ENCODE assay signal across 8 cellular contexts in genomic region chr12:101280006-101280505, GRCh38. TPM values are rescaled to one million over a fixed set of nuclear protein-coding genes. Genes with fewer than 3 reads are reported as not detected.
DNase-seq lines count a peak whose midpoint lies in the region; ATAC-seq, FAIRE-seq and TF ChIP-seq lines count a peak whose summit lies in the region.

Gene UTP20, plus strand, starts transcription at chr12:101280105. Its CDS starts 178 bp downstream, at chr12:101280283.

- H2AFZ ChIP-seq in mammary epithelial cell (ENCODE audit: low read depth, low read length): peak within 1 kb of the TSS; percentile 100

- H4K20me1 ChIP-seq in mammary epithelial cell (ENCODE audit: insufficient read depth, low read length): no peaks in the 10 kb centered on the region

- H3K4me3 ChIP-seq in AG04449 (ENCODE audit: low read depth, low read length) (peak within 1 kb of the TSS; percentile 91), mammary epithelial cell (replicated peaks in 1 of 3; ENCODE audit: insufficient read depth in 1 of 3, low read depth in 2 of 3, low read length in 3 of 3) (peak within 1 kb of the TSS; percentile 82 to 100 (median 99)), iPS-20b (ENCODE audit: low read length) (peak within 1 kb of the TSS; percentile 99), small intestine (ENCODE audit: low read depth in 1 of 2, low read length in 2 of 2) (peak within 1 kb of the TSS; percentile 68 to 87)

- peaks cover 44% of the 10 kb centered on the region for H3K79me2 ChIP-seq in mammary epithelial cell (ENCODE audit: insufficient read depth, low read length)

- in situ Hi-C loops in mammary epithelial cell (cut with MboI; ENCODE audit: low sequenced_read_pairs in 2 of 2): no loop called here

- H3K4me1 ChIP-seq in mammary epithelial cell (ENCODE audit: insufficient read depth, low read length): no peaks in the 10 kb centered on the region
- no peaks in the 10 kb centered on the region for H3K4me1 ChIP-seq in iPS-20b (ENCODE audit: insufficient read depth, low read length)
- H3K4me1 ChIP-seq in small intestine (ENCODE audit: control insufficient read depth in 2 of 2, insufficient read depth in 1 of 2, low read depth in 1 of 2, low read length in 1 of 2): peaks cover 0 to 7% of the 10 kb centered on the region in 2 donors

- POLR2A ChIA-PET in AG04449 (lab: Yijun Ruan, JAX): no interaction called here

- H3K27ac ChIP-seq in VCaP (peak within 1 kb of the TSS; percentile 58), mammary epithelial cell (ENCODE audit: insufficient read depth, low read depth, low read length) (peak within 1 kb of the TSS; percentile 78), iPS-20b (ENCODE audit: low read length) (peak within 1 kb of the TSS; percentile 72), small intestine (ENCODE audit: low read depth in 1 of 2, low read length in 1 of 2) (peak within 1 kb of the TSS in 1 of 2 donors; percentile 9)

- CTCF ChIA-PET in AG04449 (lab: Yijun Ruan, JAX) (no interaction called here), mammary epithelial cell (lab: Charles Lee; ENCODE audit: low non-redundant PET) (no interaction called here)

- FAIRE-seq in small intestine (lab: Jason Lieb, UNC): no peak

- dilution Hi-C loops in mammary epithelial cell (cut with HindIII; ENCODE audit: low sequenced_read_pairs): no loop called here

- BruUV-seq in mammary epithelial cell (replicated peaks; lab: Mats Ljungman, UMichigan): no TSS peak

- H3K9ac ChIP-seq in mammary epithelial cell (ENCODE audit: insufficient read depth, low read length) (peak within 1 kb of the TSS; percentile 88), iPS-20b (ENCODE audit: low read depth, low read length) (peak within 1 kb of the TSS; percentile 98)

- no peak for TF ChIP-seq CTCF in AG04449 (IDR thresholded peaks at IDR 0.05; ENCODE audit: insufficient read depth, low read length, missing control alignments)
- TF ChIP-seq CTCF in VCaP (conservative IDR thresholded peaks at IDR 0.05): no peak
- no peak for TF ChIP-seq CTCF in mammary epithelial cell (conservative IDR thresholded peaks at IDR 0.05 in 1 of 2, IDR thresholded peaks at IDR 0.05 in 1 of 2; ENCODE audit: extremely low read depth in 1 of 2, insufficient read depth in 1 of 2, low read depth in 1 of 2, low read length in 2 of 2)

- peak; percentile 23 for DNase-seq in AG04449 (ENCODE audit: low read depth, low spot score)
- peak; percentile 94 for DNase-seq in NCI-H2227 (lab: John Stamatoyannopoulos, UW; ENCODE audit: unreplicated experiment)
- DNase-seq in mammary epithelial cell: peak; percentile 84
- peak; percentile 93 for DNase-seq in small intestine

- intact Hi-C loops in mammary epithelial cell (cut with micrococcal nuclease): loop anchor here (2.0 to 5.0 kb wide), 4 partner anchors 43 to 453 kb away; no protein-coding TSS in a partner anchor

- ATAC-seq in GM18873 (IDR thresholded peaks at IDR 0.05; ENCODE audit: low FRiP score, unreplicated experiment) (peak; percentile 97), HG03135 (IDR thresholded peaks at IDR 0.05; ENCODE audit: unreplicated experiment) (peak; percentile 99)

- H3K9me3 ChIP-seq in mammary epithelial cell (replicated peaks; ENCODE audit: insufficient read depth, low read length): no peaks in the 10 kb centered on the region
- no peaks in the 10 kb centered on the region for H3K9me3 ChIP-seq in iPS-20b (ENCODE audit: insufficient read depth, low read depth, low read length)
- no peaks in the 10 kb centered on the region for H3K9me3 ChIP-seq in small intestine (ENCODE audit: control insufficient read depth, low read depth)

- H3K4me2 ChIP-seq in mammary epithelial cell (ENCODE audit: insufficient read depth, low read depth, low read length): peak within 1 kb of the TSS; percentile 82

- WGBS in mammary epithelial cell (ENCODE audit: low coverage, missing lambda C conversion rate): 2% methylated on average over 27 of the region's 34 CpGs
- WGBS in small intestine, 3 donors: 0 to 1% (median 0%) methylated on average over 34 of the region's 34 CpGs

- peaks cover 2% of the 10 kb centered on the region for H3K36me3 ChIP-seq in mammary epithelial cell (ENCODE audit: insufficient read depth, low read length)
- H3K36me3 ChIP-seq in iPS-20b (ENCODE audit: insufficient read depth, low read depth, low read length): peaks cover 32% of the 10 kb centered on the region
- H3K36me3 ChIP-seq in small intestine (ENCODE audit: control insufficient read depth in 2 of 2, insufficient read depth in 2 of 2, low read length in 2 of 2): no peaks in the 10 kb centered on the region

- H3K27me3 ChIP-seq in mammary epithelial cell (ENCODE audit: insufficient read depth, low read length) (no peaks in the 10 kb centered on the region), iPS-20b (ENCODE audit: insufficient read depth, low read length) (no peaks in the 10 kb centered on the region), small intestine (ENCODE audit: control insufficient read depth in 2 of 2, insufficient read depth in 2 of 2, low read length in 2 of 2) (peaks cover 0 to under 1% of the 10 kb centered on the region in 2 donors)

RNA-seq across cellular contexts. Expression of gene UTP20, which starts in this region (rescaled TPM):
- 10 to 100 TPM; 19.2 to 21.2 TPM for total RNA-seq in mammary epithelial cell
- 10.1 TPM for polyA plus RNA-seq in mammary epithelial cell
- polyA minus RNA-seq in mammary epithelial cell: 23.2 TPM
- 1 to 10 TPM in 1 of 3 donors, under 1 TPM in 2; 0.45 to 4.0 (median 0.54) TPM for polyA plus RNA-seq in small intestine

Comparison
In these comparisons a context has a peak if more than half of its experiments do, and no peak if none do; other contexts are left out.
1. DNase-seq: peak in every context shown above with its lines; median percentile 94 in NCI-H2227; 93 in small intestine; 84 in mammary epithelial cell; 23 in AG04449.